Comparison of ENCODE assay signal across 32 cellular contexts in the genomic region with DNA sequence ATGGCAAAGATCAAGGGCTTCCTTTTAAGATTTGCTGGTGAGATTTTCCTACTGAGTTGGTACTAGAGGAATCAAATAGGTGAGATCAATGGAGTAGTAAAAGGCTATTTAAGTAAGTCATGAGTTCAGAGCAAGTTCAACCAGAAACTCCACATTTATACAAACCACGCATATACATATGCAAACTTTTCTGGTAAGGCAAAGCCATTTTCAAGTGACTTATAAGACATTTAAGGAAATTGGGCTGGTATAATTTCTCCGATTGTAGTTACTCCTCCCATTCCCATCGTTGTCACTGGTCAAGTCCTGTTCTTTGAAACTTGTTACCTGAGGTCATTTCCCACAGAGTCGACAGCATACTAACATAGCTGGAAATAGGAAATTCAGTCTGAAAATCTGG. TPM values are rescaled to one million over a fixed set of nuclear protein-coding genes. Genes with fewer than 3 reads are reported as not detected.
"Had no signal": no experiment of that assay in that cellular context is flagged by ENCODE, and none has a peak within 500 bp of the region (broad histone marks: within the 10 kb centered on the region; RNA-seq: fewer than 3 reads in every experiment).

No MANE protein-coding gene starts in this region.

- FAIRE-seq: RCC 7860 had no signal

- H3K36me3 Mint-ChIP-seq: activated CD8-positive, alpha-beta memory T cell treated with anti-CD3 and anti-CD28 coated beads, Interleukin-2, amount 10 ng/mL, durations not matched to agents 7 days and 5 days; activated naive CD4-positive, alpha-beta T cell treated with anti-CD3 and anti-CD28 coated beads, Interleukin-2, amount 10 ng/mL, durations not matched to agents 7 days and 5 days had no signal

- H2AFZ ChIP-seq: PC-9 had no signal

- H3K36me3 ChIP-seq: brain microvascular endothelial cell, WERI-Rb-1 had no signal

- H3K9me3 Mint-ChIP-seq: activated CD4-positive, alpha-beta memory T cell treated with anti-CD3 and anti-CD28 coated beads, Interleukin-2, amount 10 ng/mL, durations not matched to agents 7 days and 5 days; activated naive CD4-positive, alpha-beta T cell treated with anti-CD3 and anti-CD28 coated beads, Interleukin-2, amount 10 ng/mL, durations not matched to agents 7 days and 5 days had no signal

- H3K27ac Mint-ChIP-seq: activated CD4-positive, alpha-beta memory T cell treated with anti-CD3 and anti-CD28 coated beads, Interleukin-2, amount 10 ng/mL, durations not matched to agents 7 days and 5 days; activated CD8-positive, alpha-beta memory T cell treated with anti-CD3 and anti-CD28 coated beads, Interleukin-2, amount 10 ng/mL, durations not matched to agents 7 days and 5 days; activated naive CD4-positive, alpha-beta T cell treated with anti-CD3 and anti-CD28 coated beads, Interleukin-2, amount 10 ng/mL, durations not matched to agents 7 days and 5 days; activated naive CD8-positive, alpha-beta T cell had no signal

- DNase-seq: activated CD4-positive, alpha-beta memory T cell treated with anti-CD3 and anti-CD28 coated beads, Interleukin-2, amount 10 ng/mL, durations not matched to agents 7 days and 5 days; activated CD4-positive, alpha-beta T cell treated with anti-CD3 and anti-CD28 coated beads for 1 hour; activated CD4-positive, alpha-beta T cell treated with anti-CD3 and anti-CD28 coated beads for 48 hours; activated CD4-positive, CD25-positive, alpha-beta regulatory T cell; activated CD8-positive, alpha-beta memory T cell treated with anti-CD3 and anti-CD28 coated beads for 24 hours; activated CD8-positive, alpha-beta memory T cell treated with anti-CD3 and anti-CD28 coated beads, Interleukin-2, amount 10 ng/mL, durations not matched to agents 7 days and 5 days; activated CD8-positive, alpha-beta memory T cell treated with anti-CD3 and anti-CD28 coated beads, Interleukin-2, amount 50 U/mL, for 48 hours; activated effector memory CD4-positive, alpha-beta T cell treated with Interleukin-2 at 50 U/mL for 16 hours; activated naive CD4-positive, alpha-beta T cell treated with anti-CD3 and anti-CD28 coated beads, Interleukin-2, amount 10 ng/mL, durations not matched to agents 7 days and 5 days; activated T-cell treated with anti-CD3 and anti-CD28 coated beads, Interleukin-2, amount 50 U/mL, for 48 hours; amniotic stem cell; aorta; brain microvascular endothelial cell; central memory CD4-positive, alpha-beta T cell; Karpas-422; NCI-H1105; NCI-H1417 treated with DMSO at 0.1 percent for 48 hours; NCI-H1694 treated with DMSO at 0.1 percent for 48 hours; NCI-H2029; NCI-H345; NCI-H524 treated with DMSO at 0.1 percent for 48 hours; NK-92 treated with Interleukin-12 subunit alpha and Interleukin-12 subunit beta, amount 100 ng/mL, for 24 hours; PC-9; SIG-M5; T1000; WERI-Rb-1 had no signal

- H3K27me3 ChIP-seq: brain microvascular endothelial cell had no signal

- H3K4me1 Mint-ChIP-seq: activated CD8-positive, alpha-beta memory T cell treated with anti-CD3 and anti-CD28 coated beads, Interleukin-2, amount 10 ng/mL, durations not matched to agents 7 days and 5 days had no signal

- H3K27ac ChIP-seq: brain microvascular endothelial cell, PC-9, RWPE1, WERI-Rb-1 had no signal

- H3K4me3 Mint-ChIP-seq: activated CD4-positive, alpha-beta memory T cell treated with anti-CD3 and anti-CD28 coated beads, Interleukin-2, amount 10 ng/mL, durations not matched to agents 7 days and 5 days; activated CD8-positive, alpha-beta memory T cell treated with anti-CD3 and anti-CD28 coated beads, Interleukin-2, amount 10 ng/mL, durations not matched to agents 7 days and 5 days; activated naive CD4-positive, alpha-beta T cell treated with anti-CD3 and anti-CD28 coated beads, Interleukin-2, amount 10 ng/mL, durations not matched to agents 7 days and 5 days; activated naive CD8-positive, alpha-beta T cell had no signal

- H3K4me3 ChIP-seq: PC-9 had no signal

- H3K4me2 ChIP-seq: PC-9 had no signal

- ATAC-seq: activated CD8-positive, alpha-beta memory T cell treated with anti-CD3 and anti-CD28 coated beads, Interleukin-2, amount 10 ng/mL, durations not matched to agents 7 days and 5 days; Right ventricle myocardium inferior; SK-N-SH treated with all-trans-retinoic acid at 6 μM for 48 hours had no signal

RNA-seq across cellular contexts. Expression of a gene that starts 6.5 kb away (rescaled TPM):
- total RNA-seq: activated CD8-positive, alpha-beta memory T cell treated with anti-CD3 and anti-CD28 coated beads, Interleukin-2, amount 10 ng/mL, durations not matched to agents 7 days and 5 days; T-helper 1 cell treated with Interleukin-12 subunit alpha and Interleukin-12 subunit beta and Interleukin-4 antibody, amounts not matched to agents 30 ng/mL and 1 ng/mL, for 36 hours had no signal
